Comparison of ENCODE assay signal across 13 cellular contexts in the genomic region with DNA sequence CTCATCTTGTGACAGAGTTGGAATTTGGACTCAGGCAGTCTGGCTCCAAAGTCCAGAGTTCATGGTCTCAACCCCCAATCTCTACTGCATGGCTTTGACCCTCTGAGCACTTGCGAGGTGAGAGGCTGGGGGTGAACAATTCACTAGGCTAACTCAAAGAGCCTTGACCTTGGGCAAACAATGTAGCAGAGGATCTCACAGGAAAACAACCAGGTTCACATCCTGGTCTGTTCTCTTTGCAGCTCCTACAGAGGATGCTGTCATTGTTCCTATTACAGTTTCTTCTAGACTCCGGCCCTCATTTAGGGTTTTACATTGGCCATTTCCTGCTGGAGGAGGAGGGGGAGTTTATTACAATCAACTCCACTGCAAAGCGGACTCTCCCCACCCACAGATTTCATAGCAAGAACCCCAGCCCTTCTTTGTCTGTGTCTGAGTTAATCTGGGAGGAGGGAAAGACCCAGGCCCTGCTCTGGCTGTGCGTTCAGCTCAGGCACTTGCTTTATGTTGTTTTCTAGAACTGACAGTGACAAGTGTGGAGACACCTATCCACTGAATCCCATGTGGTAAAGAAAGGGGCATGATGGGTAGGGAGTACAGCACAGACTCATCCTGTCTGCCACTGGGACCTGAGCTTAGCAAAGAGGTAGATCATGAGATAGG.
DNase-seq lines count a peak whose midpoint lies in the region; ATAC-seq and TF ChIP-seq lines count a peak whose summit lies in the region.
"Had no signal": no experiment of that assay in that cellular context is flagged by ENCODE, and none has a peak within 500 bp of the region (broad histone marks: within the 10 kb centered on the region; RNA-seq: fewer than 3 reads in every experiment).

No MANE protein-coding gene starts in this region.

- in situ Hi-C loops in GM13976 (cut with MboI; ENCODE audit: low sequenced_read_pairs, unreplicated experiment) = no loop called here

- peak; percentile 68 for DNase-seq in GM13976 (ENCODE audit: low spot score)
- peak; percentile 17 to 28 for DNase-seq in activated CD4-positive, alpha-beta T cell treated with anti-CD3 and anti-CD28 coated beads, Interleukin-2, amount 50 U/mL, for 4 hours
- no peak for DNase-seq in central memory CD8-positive, alpha-beta T cell (ENCODE audit: low spot score in 2 of 2)
- DNase-seq in stimulated activated CD4-positive, alpha-beta T cell treated with anti-CD3 and anti-CD28 coated beads, Interleukin-4, amount 100 ng/mL, for 24 hours = peak; percentile 63
- DNase-seq: aorta, Caco-2, H7, NCI-H1436 had no signal

- no peak for TF ChIP-seq CTCF in GM13976 (IDR thresholded peaks at IDR 0.05; ENCODE audit: borderline replicate concordance, control extremely low read depth, extremely low read depth, insufficient read depth, missing control alignments)

- no peaks in the 10 kb centered on the region for H3K27me3 Mint-ChIP-seq in central memory CD8-positive, alpha-beta T cell

- peaks cover 73% of the 10 kb centered on the region for H3K4me1 Mint-ChIP-seq in central memory CD8-positive, alpha-beta T cell

- no peaks in the 10 kb centered on the region for H3K36me3 Mint-ChIP-seq in central memory CD8-positive, alpha-beta T cell (ENCODE audit: insufficient read depth)
- H3K36me3 Mint-ChIP-seq: neural progenitor cell had no signal

- no peaks in the 10 kb centered on the region for H3K9me3 Mint-ChIP-seq in central memory CD8-positive, alpha-beta T cell

- H3K27ac Mint-ChIP-seq in central memory CD8-positive, alpha-beta T cell (ENCODE audit: low read depth) = peak overlapping the region; percentile 22

- ATAC-seq in central memory CD8-positive, alpha-beta T cell (replicated peaks; ENCODE audit: extremely low read depth, poor library complexity, severe bottlenecking) = no peak
- ATAC-seq in HG03460 (IDR thresholded peaks at IDR 0.05; ENCODE audit: unreplicated experiment) (no peak), HG03045 (IDR thresholded peaks at IDR 0.05; ENCODE audit: unreplicated experiment) (no peak), HG02981 (IDR thresholded peaks at IDR 0.05; ENCODE audit: unreplicated experiment) (no peak), HG03139 (IDR thresholded peaks at IDR 0.05; ENCODE audit: unreplicated experiment) (no peak)

- H3K4me3 Mint-ChIP-seq in central memory CD8-positive, alpha-beta T cell = peak overlapping the region; percentile 18
- H3K4me3 Mint-ChIP-seq: neural progenitor cell had no signal

Comparison
In these comparisons a context has a peak if more than half of its experiments do, and no peak if none do; other contexts are left out.
1. DNase-seq: peak in GM13976 (single experiment), activated CD4-positive, alpha-beta T cell treated with anti-CD3 and anti-CD28 coated beads, Interleukin-2, amount 50 U/mL, for 4 hours (2 of 2) and stimulated activated CD4-positive, alpha-beta T cell treated with anti-CD3 and anti-CD28 coated beads, Interleukin-4, amount 100 ng/mL, for 24 hours (single experiment); none in central memory CD8-positive, alpha-beta T cell (0 of 2).